21 cellular contexts compared by ENCODE assay signal in the genomic region with DNA sequence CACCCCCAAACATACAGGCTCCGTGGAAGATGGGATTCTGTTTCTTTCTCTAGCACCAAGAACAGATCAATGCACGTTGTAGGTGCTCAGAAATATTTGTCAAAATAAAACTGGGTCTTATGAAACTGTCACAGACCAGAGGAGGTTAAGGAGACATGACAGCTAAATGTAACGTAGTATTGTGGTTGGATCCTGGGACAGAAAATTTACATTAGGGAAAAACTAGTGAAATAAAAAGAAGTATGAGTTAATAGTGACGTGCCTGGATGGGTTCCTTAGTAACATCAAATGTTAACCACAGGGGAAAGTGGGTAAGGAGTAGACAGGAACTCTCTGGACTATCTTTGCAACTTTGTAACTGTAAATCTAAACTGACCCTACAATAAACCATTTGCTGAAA. TPM values are rescaled to one million over a fixed set of nuclear protein-coding genes. Genes with fewer than 3 reads are reported as not detected.
DNase-seq lines count a peak whose midpoint lies in the region; ATAC-seq and FAIRE-seq lines count a peak whose summit lies in the region.
"Had no signal": no experiment of that assay in that cellular context is flagged by ENCODE, and none has a peak within 500 bp of the region (broad histone marks: within the 10 kb centered on the region; RNA-seq: fewer than 3 reads in every experiment).

No MANE protein-coding gene starts in this region.

- DNase-seq in activated T-cell treated with anti-CD3 and anti-CD28 coated beads, Interleukin-2, amount 50 U/mL, for 72 hours = no peak
- DNase-seq in activated T-cell treated with anti-CD3 and anti-CD28 coated beads for 4 hours = no peak
- peak; percentile 10 for DNase-seq in RCC 7860 (ENCODE audit: low spot score)
- DNase-seq in effector memory CD4-positive, alpha-beta T cell = no peak
- no peak for DNase-seq in stimulated activated naive CD8-positive, alpha-beta T cell treated with anti-CD3 and anti-CD28 coated beads, Interleukin-15, amount 100 ng/mL, for 72 hours
- DNase-seq in AML-193 (lab: John Stamatoyannopoulos, UW) = no peak
- DNase-seq in NCI-H2227 (lab: John Stamatoyannopoulos, UW; ENCODE audit: unreplicated experiment) = no peak
- DNase-seq: activated CD4-positive, CD25-positive, alpha-beta regulatory T cell; activated T-cell treated with anti-CD3 and anti-CD28 coated beads, Interleukin-2, amount 50 U/mL, for 48 hours; gastrocnemius medialis; mesenchymal stem cell; MG63; NCI-H2029; NCI-H226; occipital lobe; Peyer's patch; psoas muscle; SJCRH30; stimulated activated CD4-positive, alpha-beta T cell treated with anti-CD3 and anti-CD28 coated beads, Interleukin-15, amount 100 ng/mL, for 24 hours; stimulated activated naive CD4-positive, alpha-beta T cell treated with Interleukin-2 at 50 U/mL for 16 hours; tibial artery had no signal

- peak overlapping the region; percentile 94 for H3K27ac Mint-ChIP-seq in activated T-cell treated with anti-CD3 and anti-CD28 coated beads, Interleukin-2, amount 50 U/mL, for 72 hours
- peak overlapping the region; percentile 55 to 87 for H3K27ac Mint-ChIP-seq in stimulated activated naive CD8-positive, alpha-beta T cell treated with anti-CD3 and anti-CD28 coated beads, Interleukin-15, amount 100 ng/mL, for 72 hours

- peak overlapping the region; percentile 32 to 49 for H3K4me3 Mint-ChIP-seq in activated T-cell treated with anti-CD3 and anti-CD28 coated beads, Interleukin-2, amount 50 U/mL, for 72 hours
- H3K4me3 Mint-ChIP-seq in stimulated activated naive CD8-positive, alpha-beta T cell treated with anti-CD3 and anti-CD28 coated beads, Interleukin-15, amount 100 ng/mL, for 72 hours = peak overlapping the region; percentile 1 to 13

- peaks cover 57% of the 10 kb centered on the region for H3K4me1 Mint-ChIP-seq in activated T-cell treated with anti-CD3 and anti-CD28 coated beads, Interleukin-2, amount 50 U/mL, for 72 hours (ENCODE audit: low read depth)
- peaks cover 61% of the 10 kb centered on the region for H3K4me1 Mint-ChIP-seq in stimulated activated naive CD8-positive, alpha-beta T cell treated with anti-CD3 and anti-CD28 coated beads, Interleukin-15, amount 100 ng/mL, for 72 hours

- H3K9me3 Mint-ChIP-seq in activated T-cell treated with anti-CD3 and anti-CD28 coated beads, Interleukin-2, amount 50 U/mL, for 72 hours = peaks cover 0 to 1% of the 10 kb centered on the region in 2 donors
- no peaks in the 10 kb centered on the region for H3K9me3 Mint-ChIP-seq in stimulated activated naive CD8-positive, alpha-beta T cell treated with anti-CD3 and anti-CD28 coated beads, Interleukin-15, amount 100 ng/mL, for 72 hours

- peaks cover 10% of the 10 kb centered on the region for H3K4me1 ChIP-seq in effector memory CD4-positive, alpha-beta T cell (ENCODE audit: control insufficient read depth, insufficient read depth, low read length, poor library complexity, severe bottlenecking)
- H3K4me1 ChIP-seq: gastrocnemius medialis, Peyer's patch, psoas muscle, tibial artery had no signal

- H3K27me3 Mint-ChIP-seq in activated T-cell treated with anti-CD3 and anti-CD28 coated beads, Interleukin-2, amount 50 U/mL, for 72 hours (ENCODE audit: low read depth) = no peaks in the 10 kb centered on the region
- H3K27me3 Mint-ChIP-seq in stimulated activated naive CD8-positive, alpha-beta T cell treated with anti-CD3 and anti-CD28 coated beads, Interleukin-15, amount 100 ng/mL, for 72 hours = no peaks in the 10 kb centered on the region

- H3K9me3 ChIP-seq in effector memory CD4-positive, alpha-beta T cell (ENCODE audit: control insufficient read depth, low read length) = no peaks in the 10 kb centered on the region
- H3K9me3 ChIP-seq: gastrocnemius medialis, MG63, Peyer's patch, psoas muscle, tibial artery had no signal

- H3K4me3 ChIP-seq in effector memory CD4-positive, alpha-beta T cell (ENCODE audit: insufficient read depth, low read depth, low read length, poor library complexity, severe bottlenecking) = no peak overlapping the region
- H3K4me3 ChIP-seq: gastrocnemius medialis, MG63, Peyer's patch, psoas muscle, SJCRH30, tibial artery had no signal

- no peaks in the 10 kb centered on the region for H3K27me3 ChIP-seq in effector memory CD4-positive, alpha-beta T cell (replicated peaks; ENCODE audit: control insufficient read depth, insufficient read depth, low read length, poor library complexity, severe bottlenecking)
- H3K27me3 ChIP-seq: gastrocnemius medialis, MG63, Peyer's patch had no signal

- no peaks in the 10 kb centered on the region for H3K36me3 ChIP-seq in effector memory CD4-positive, alpha-beta T cell (ENCODE audit: control insufficient read depth, insufficient read depth, low read length)
- H3K36me3 ChIP-seq: gastrocnemius medialis, MG63, Peyer's patch, SJCRH30, tibial artery had no signal

- H3K36me3 Mint-ChIP-seq in activated T-cell treated with anti-CD3 and anti-CD28 coated beads, Interleukin-2, amount 50 U/mL, for 72 hours (ENCODE audit: insufficient read depth in 2 of 2) = peaks cover 0 to 2% of the 10 kb centered on the region in 2 donors

- no peak for FAIRE-seq in RCC 7860 (lab: Jason Lieb, UNC)

- no peak for ATAC-seq in activated T-cell treated with anti-CD3 and anti-CD28 coated beads, Interleukin-2, amount 50 U/mL, for 72 hours (replicated peaks in 1 of 2)
- ATAC-seq in stimulated activated naive CD8-positive, alpha-beta T cell treated with anti-CD3 and anti-CD28 coated beads, Interleukin-15, amount 100 ng/mL, for 72 hours = peak; percentile 20
- ATAC-seq: gastrocnemius medialis, psoas muscle had no signal

- peak overlapping the region; percentile 27 for H3K27ac ChIP-seq in effector memory CD4-positive, alpha-beta T cell (ENCODE audit: insufficient read depth, low read length, poor library complexity, severe bottlenecking)
- H3K27ac ChIP-seq: gastrocnemius medialis, Peyer's patch, psoas muscle, SJCRH30, tibial artery had no signal

RNA-seq across cellular contexts. Expression of gene NOL4L, which starts 31.5 kb away (rescaled TPM):
- total RNA-seq in activated T-cell treated with anti-CD3 and anti-CD28 coated beads, Interleukin-2, amount 50 U/mL, for 72 hours = 10 to 100 TPM; 28.2 to 30.0 TPM
